In the genomic region with DNA sequence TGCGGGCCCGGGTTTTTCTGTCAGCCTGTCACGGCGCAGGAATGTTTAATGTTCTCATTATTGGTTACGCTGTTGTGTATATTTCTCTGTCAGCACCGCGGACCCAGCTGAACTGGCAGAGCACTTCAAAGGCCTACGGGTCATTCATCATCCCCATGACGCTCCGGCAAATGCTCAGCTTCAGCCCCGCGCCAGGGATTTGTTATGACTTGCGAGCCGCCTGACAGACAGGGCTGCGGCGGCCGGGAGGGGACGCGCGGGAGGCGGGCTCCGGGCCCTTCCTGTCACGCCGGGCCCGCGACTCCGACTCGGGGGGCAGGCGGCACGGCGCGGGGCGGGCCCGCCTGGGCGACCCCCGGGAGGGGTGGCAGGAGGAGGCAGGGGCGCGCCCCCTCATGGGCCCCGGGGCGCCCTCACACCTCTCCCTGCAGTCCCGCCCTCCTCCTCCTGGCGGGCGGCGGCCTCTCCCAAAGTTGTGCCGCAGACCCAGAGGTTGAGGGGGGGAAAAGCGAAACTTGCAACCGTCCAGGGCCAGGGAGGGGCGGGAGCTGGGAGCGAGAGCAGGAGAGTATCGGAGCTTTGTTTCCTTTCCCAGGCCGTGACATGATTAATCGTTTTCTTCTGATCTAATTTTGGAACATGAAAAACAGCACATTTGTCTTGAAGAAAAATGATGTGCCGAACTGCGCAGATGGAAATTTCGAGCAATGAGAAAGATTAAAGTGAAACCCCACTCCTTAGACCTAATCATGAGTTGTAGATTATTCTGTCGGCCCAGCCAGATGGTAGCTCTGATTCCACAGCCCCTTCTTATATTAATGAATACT, we compare ENCODE assay signal across 8 cellular contexts. TPM values are rescaled to one million over a fixed set of nuclear protein-coding genes. Genes with fewer than 3 reads are reported as not detected.
DNase-seq lines count a peak whose midpoint lies in the region; ATAC-seq and TF ChIP-seq lines count a peak whose summit lies in the region.

No MANE protein-coding gene starts in this region.

- in situ Hi-C loops in mammary epithelial cell (cut with MboI; ENCODE audit: low sequenced_read_pairs in 2 of 2), result no loop called here

- intact Hi-C loops in activated B cell treated with CpG ODN at 0.5 μM for 24 hours (cut with micrococcal nuclease), result loop anchor here (1.0 kb wide), 1 partner anchor 38 kb away; no protein-coding TSS in a partner anchor
- intact Hi-C loops in mammary epithelial cell (cut with micrococcal nuclease), result loop anchor here (2.0 kb wide), 2 partner anchors 64 to 100 kb away; no protein-coding TSS in a partner anchor

- no TSS peak for BruUV-seq in mammary epithelial cell (replicated peaks; lab: Mats Ljungman, UMichigan)

- peaks cover 26% of the 10 kb centered on the region for H3K27me3 Mint-ChIP-seq in activated B cell treated with CpG ODN at 0.5 μM for 24 hours

- H3K79me2 ChIP-seq in mammary epithelial cell (ENCODE audit: insufficient read depth, low read length) (no peaks in the 10 kb centered on the region), smooth muscle cell (ENCODE audit: low read depth) (no peaks in the 10 kb centered on the region)

- H3K27ac ChIP-seq in mammary epithelial cell (ENCODE audit: insufficient read depth, low read depth, low read length) (peak overlapping the region; percentile 51), smooth muscle cell (ENCODE audit: low read depth) (peak overlapping the region; percentile 28)

- peaks cover 13% of the 10 kb centered on the region for H3F3A ChIP-seq in smooth muscle cell (ENCODE audit: low read depth)

- peak overlapping the region; percentile 78 for H3K4me3 Mint-ChIP-seq in activated B cell treated with CpG ODN at 0.5 μM for 24 hours

- peak overlapping the region; percentile 79 for H2AFZ ChIP-seq in mammary epithelial cell (ENCODE audit: low read depth, low read length)
- H2AFZ ChIP-seq in smooth muscle cell (ENCODE audit: low read depth), result peak overlapping the region; percentile 90

- H3K4me3 ChIP-seq in mammary epithelial cell (replicated peaks in 1 of 3; ENCODE audit: insufficient read depth in 1 of 3, low read depth in 2 of 3, low read length in 3 of 3) (peak overlapping the region; percentile 4 to 54 (median 48)), smooth muscle cell (peak overlapping the region; percentile 65)

- CTCF ChIA-PET in activated B cell treated with CpG ODN at 0.5 μM for 24 hours (lab: Charles Lee), result no interaction called here
- CTCF ChIA-PET in mammary epithelial cell (lab: Charles Lee; ENCODE audit: low non-redundant PET), result no interaction called here

- peak; percentile 75 for ATAC-seq in HG02642 (IDR thresholded peaks at IDR 0.05; ENCODE audit: poor library complexity, unreplicated experiment)
- peak; percentile 80 for ATAC-seq in activated B cell treated with CpG ODN at 0.5 μM for 24 hours (ENCODE audit: low read depth)

- DNase-seq in GM04504 (ENCODE audit: low read depth) (peak; percentile 64), NCI-H2029 (lab: John Stamatoyannopoulos, UW) (peak; percentile 1), activated B cell treated with CpG ODN at 0.5 μM for 24 hours (peak; percentile 36), mammary epithelial cell (peak; percentile 94), inferior parietal cortex (ENCODE audit: extremely low spot score) (peak; percentile 33), smooth muscle cell (lab: John Stamatoyannopoulos, UW; ENCODE audit: unreplicated experiment) (peak; percentile 24), GF-D8 (lab: John Stamatoyannopoulos, UW) (no peak)

- H4K20me1 ChIP-seq in mammary epithelial cell (ENCODE audit: insufficient read depth, low read length) (no peaks in the 10 kb centered on the region), smooth muscle cell (ENCODE audit: low read depth) (no peaks in the 10 kb centered on the region)

- no peaks in the 10 kb centered on the region for H3K36me3 ChIP-seq in mammary epithelial cell (ENCODE audit: insufficient read depth, low read length)
- H3K36me3 ChIP-seq in smooth muscle cell (ENCODE audit: low read depth), result no peaks in the 10 kb centered on the region

- H3K9ac ChIP-seq in mammary epithelial cell (ENCODE audit: insufficient read depth, low read length), result peak overlapping the region; percentile 51
- H3K9ac ChIP-seq in smooth muscle cell (ENCODE audit: low read depth), result peak overlapping the region; percentile 70

- H3K27ac Mint-ChIP-seq in activated B cell treated with CpG ODN at 0.5 μM for 24 hours, result no peak overlapping the region

- H3K9me3 Mint-ChIP-seq in activated B cell treated with CpG ODN at 0.5 μM for 24 hours, result peaks cover 7% of the 10 kb centered on the region

- H3K4me2 ChIP-seq in mammary epithelial cell (ENCODE audit: insufficient read depth, low read depth, low read length) (peak overlapping the region; percentile 86), smooth muscle cell (peak overlapping the region; percentile 90)

- H3K4me1 ChIP-seq in mammary epithelial cell (ENCODE audit: insufficient read depth, low read length) (peaks cover 14% of the 10 kb centered on the region), smooth muscle cell (ENCODE audit: low read depth) (peaks cover 13% of the 10 kb centered on the region)

- no peaks in the 10 kb centered on the region for H3K36me3 Mint-ChIP-seq in activated B cell treated with CpG ODN at 0.5 μM for 24 hours (ENCODE audit: low read depth)

- POLR2A ChIA-PET in activated B cell treated with CpG ODN at 0.5 μM for 24 hours (lab: Charles Lee), result no interaction called here

- H3K9me3 ChIP-seq in mammary epithelial cell (replicated peaks; ENCODE audit: insufficient read depth, low read length), result no peaks in the 10 kb centered on the region
- H3K9me3 ChIP-seq in smooth muscle cell (replicated peaks; ENCODE audit: low read depth), result no peaks in the 10 kb centered on the region

- TF ChIP-seq CTCF in activated B cell treated with CpG ODN at 0.5 μM for 24 hours (IDR thresholded peaks at IDR 0.05) (no peak), mammary epithelial cell (conservative IDR thresholded peaks at IDR 0.05 in 1 of 2, IDR thresholded peaks at IDR 0.05 in 1 of 2; ENCODE audit: extremely low read depth in 1 of 2, insufficient read depth in 1 of 2, low read depth in 1 of 2, low read length in 2 of 2) (peak in 1 of 2 donors; percentile 28), smooth muscle cell (IDR thresholded peaks at IDR 0.05; ENCODE audit: borderline replicate concordance, insufficient read depth, poor library complexity, severe bottlenecking) (peak; percentile 23)

- H3K27me3 ChIP-seq in mammary epithelial cell (ENCODE audit: insufficient read depth, low read length) (no peaks in the 10 kb centered on the region), smooth muscle cell (ENCODE audit: low read depth) (no peaks in the 10 kb centered on the region)

- 2% methylated on average over 18 of the region's 56 CpGs for WGBS in mammary epithelial cell (ENCODE audit: low coverage, missing lambda C conversion rate)
- 2% methylated on average over 41 of the region's 56 CpGs for WGBS in smooth muscle cell (ENCODE audit: low lambda C conversion rate)

- dilution Hi-C loops in mammary epithelial cell (cut with HindIII; ENCODE audit: low sequenced_read_pairs), result no loop called here

- peaks cover 5% of the 10 kb centered on the region for H3K4me1 Mint-ChIP-seq in activated B cell treated with CpG ODN at 0.5 μM for 24 hours

RNA-seq across cellular contexts. Expression of gene COMTD1, which starts 59.3 kb away (rescaled TPM):
- total RNA-seq in activated B cell treated with CpG ODN at 0.5 μM for 24 hours (13.2 and 15.4 TPM in 2 replicates), mammary epithelial cell (10 to 100 TPM; 20.0 to 26.3 TPM), smooth muscle cell (9.8 and 18.7 TPM in 2 replicates)
- polyA plus RNA-seq in mammary epithelial cell (20.5 TPM), smooth muscle cell (8.4 and 9.4 TPM in 2 replicates)
- polyA minus RNA-seq in mammary epithelial cell, result 1.0 TPM
